1 cellular context compared by ENCODE assay signal in genomic region chr2:96063074-96063899, GRCh38.
A peak's percentile ranks its signal among the peaks of the same experiment; 100 is the strongest.
TF ChIP-seq lines count a peak whose summit lies in the region.

No MANE protein-coding gene starts in this region.

TF ChIP-seq in HepG2, 621 proteins besides CTCF, POLR2A, EP300 and RAD21 (continued from another document):
- TF ChIP-seq TFAP4 (IDR thresholded peaks at IDR 0.05; ENCODE audit: borderline replicate concordance, low read depth) (peak; percentile 79; the same call in 1 of the 2 replicates), FOSL2 (CRISPR knock-in tag; IDR thresholded peaks at IDR 0.05) (0 out of 2 replicates have a peak, but pooled peaks have one; percentile 41), ERF (CRISPR knock-in tag; IDR thresholded peaks at IDR 0.05) (peak; percentile 29; the same call in 1 of the 2 replicates), RXRA (CRISPR knock-in tag; IDR thresholded peaks at IDR 0.05) (peak; percentile 44; the same call in 1 of the 2 replicates), ZNF777 (CRISPR knock-in tag; IDR thresholded peaks at IDR 0.05) (0 out of 2 replicates have a peak, but pooled peaks have one; percentile 23), SMC3 (IDR thresholded peaks at IDR 0.05; ENCODE audit: low read length) (peak; percentile 47; the same call in 1 of the 2 replicates), HNRNPL (IDR thresholded peaks at IDR 0.05; ENCODE audit: low read depth, low read length) (0 out of 2 replicates have a peak, but pooled peaks have one; percentile 39), HOMEZ (CRISPR knock-in tag; IDR thresholded peaks at IDR 0.05; ENCODE audit: low read depth) (peak; percentile 27; the same call in 1 of the 2 replicates), ZSCAN25 (CRISPR knock-in tag; IDR thresholded peaks at IDR 0.05) (peak; percentile 81), TEAD3 (CRISPR knock-in tag; optimal IDR thresholded peaks at IDR 0.05; ENCODE audit: borderline replicate concordance) (peak; percentile 29), PATZ1 (CRISPR knock-in tag; IDR thresholded peaks at IDR 0.05) (peak; percentile 24; the same call in 1 of the 2 replicates), ZNF768 (CRISPR knock-in tag; IDR thresholded peaks at IDR 0.05) (peak; percentile 46; the same call in 1 of the 2 replicates), HMGXB4 (CRISPR knock-in tag; IDR thresholded peaks at IDR 0.05; ENCODE audit: borderline replicate concordance in 1 of 2, low read depth in 1 of 2) (0 out of 4 replicates have a peak, but pooled peaks have one; percentile 25 to 50), STAG1 (CRISPR knock-in tag; IDR thresholded peaks at IDR 0.05) (peak; percentile 87), CEBPG (CRISPR knock-in tag; IDR thresholded peaks at IDR 0.05) (0 out of 2 replicates have a peak, but pooled peaks have one; percentile 11), ZNF687 (CRISPR knock-in tag; IDR thresholded peaks at IDR 0.05) (peak; percentile 41), ZFP91 (CRISPR knock-in tag; IDR thresholded peaks at IDR 0.05; ENCODE audit: borderline replicate concordance) (peak; percentile 36; the same call in 1 of the 2 replicates), SAP130 (CRISPR knock-in tag; IDR thresholded peaks at IDR 0.05; ENCODE audit: low read depth) (peak; percentile 34; the same call in 1 of the 2 replicates), KDM2A (CRISPR knock-in tag; IDR thresholded peaks at IDR 0.05; ENCODE audit: borderline replicate concordance, low read depth) (peak; percentile 55; the same call in 1 of the 2 replicates), ZNF263 (CRISPR knock-in tag; IDR thresholded peaks at IDR 0.05) (peak; percentile 92)
